26 cellular contexts compared by ENCODE assay signal in genomic region chr17:5022171-5022711, GRCh38. TPM values are rescaled to one million over a fixed set of nuclear protein-coding genes. Genes with fewer than 3 reads are reported as not detected.
DNase-seq lines count a peak whose midpoint lies in the region; ATAC-seq, FAIRE-seq and TF ChIP-seq lines count a peak whose summit lies in the region.
"Had no signal": no experiment of that assay in that cellular context is flagged by ENCODE, and none has a peak within 500 bp of the region (broad histone marks: within the 10 kb centered on the region; RNA-seq: fewer than 3 reads in every experiment).

No MANE protein-coding gene starts in this region.

- no peak overlapping the region for H2AFZ ChIP-seq in HepG2 (ENCODE audit: low read length)
- no peak overlapping the region for H2AFZ ChIP-seq in osteoblast (ENCODE audit: low read length)
- H2AFZ ChIP-seq: GM23248 had no signal

- no TSS peak for BruUV-seq in HepG2 (replicated peaks; lab: Mats Ljungman, UMichigan)

- H3K9ac ChIP-seq in HepG2 (ENCODE audit: insufficient read depth, low read depth, low read length), result no peak overlapping the region
- H3K9ac ChIP-seq: BLaER1 treated with 17β-estradiol and CSF1 and Interleukin-3, amounts not matched to agents 10 nM and 100 nM; GM23248 had no signal

- no peak for TF ChIP-seq EP300 in HepG2 (IDR thresholded peaks at IDR 0.05; ENCODE audit: low read depth in 2 of 2, low read length in 2 of 2)
- no peak for TF ChIP-seq EP300 in HepG2 (CRISPR knock-in tag; IDR thresholded peaks at IDR 0.05; ENCODE audit: borderline replicate concordance)

- H3K4me3 ChIP-seq in HepG2 (replicated peaks in 1 of 3; ENCODE audit: insufficient read depth in 1 of 3, low read depth in 2 of 3, low read length in 3 of 3), result no peak overlapping the region
- H3K4me3 ChIP-seq in right lobe of liver, result no peak overlapping the region
- no peak overlapping the region for H3K4me3 ChIP-seq in coronary artery
- H3K4me3 ChIP-seq in osteoblast (ENCODE audit: insufficient read depth, low read length), result no peak overlapping the region
- H3K4me3 ChIP-seq: A549; BLaER1 treated with 17β-estradiol and CSF1 and Interleukin-3, amounts not matched to agents 10 nM and 100 nM; GM12878; GM23248; HAP-1 had no signal

- ATAC-seq in HepG2 (no peak), right lobe of liver (no peak)
- ATAC-seq: A549, GM12878 had no signal

- in situ Hi-C loops in HepG2 (cut with HindIII; ENCODE audit: extremely low pct_ligation_motif_present, low pct_unique_long_range_greater_than_20kb), result no loop called here

- no peaks in the 10 kb centered on the region for H3K9me3 ChIP-seq in HepG2 (ENCODE audit: low read length)
- H3K9me3 ChIP-seq in right lobe of liver, result no peaks in the 10 kb centered on the region
- no peaks in the 10 kb centered on the region for H3K9me3 ChIP-seq in osteoblast (ENCODE audit: low read depth, low read length)
- H3K9me3 ChIP-seq: A549; BE2C; BLaER1 treated with 17β-estradiol and CSF1 and Interleukin-3, amounts not matched to agents 10 nM and 100 nM; HAP-1 had no signal

- CTCF ChIA-PET in HepG2 (lab: Yijun Ruan, JAX; ENCODE audit: low intra/inter-chr PET ratio, low total read pairs), result no interaction called here

- H3K4me2 ChIP-seq in HepG2 (ENCODE audit: low read depth, low read length) (no peak overlapping the region), osteoblast (ENCODE audit: insufficient read depth, low read length) (no peak overlapping the region)
- H3K4me2 ChIP-seq: A549; BLaER1 treated with 17β-estradiol and CSF1 and Interleukin-3, amounts not matched to agents 10 nM and 100 nM had no signal

- 97% methylated on average over 26 of the region's 30 CpGs for WGBS in HepG2 (ENCODE audit: low lambda C conversion rate)
- 100% methylated on average over 5 of the region's 30 CpGs for WGBS in right lobe of liver (ENCODE audit: insufficient coverage, low coverage, low lambda C conversion rate, missing lambda C conversion rate)

- H3K27me3 ChIP-seq in HepG2 (ENCODE audit: control insufficient read depth in 1 of 2, insufficient read depth in 2 of 2, low read length in 2 of 2) (no peaks in the 10 kb centered on the region), right lobe of liver (no peaks in the 10 kb centered on the region), osteoblast (ENCODE audit: insufficient read depth, low read length) (no peaks in the 10 kb centered on the region)
- H3K27me3 ChIP-seq: BE2C; BLaER1 treated with 17β-estradiol and CSF1 and Interleukin-3, amounts not matched to agents 10 nM and 100 nM had no signal

- H3K27ac ChIP-seq in HepG2 (ENCODE audit: extremely low read length, insufficient read depth, low read length) (no peak overlapping the region), right lobe of liver (no peak overlapping the region), coronary artery (no peak overlapping the region), osteoblast (ENCODE audit: low read depth, low read length) (no peak overlapping the region)
- H3K27ac ChIP-seq: A549; BLaER1 treated with 17β-estradiol and CSF1 and Interleukin-3, amounts not matched to agents 10 nM and 100 nM; GM23248 had no signal

- no peak for TF ChIP-seq RAD21 in HepG2 (CRISPR knock-in tag; IDR thresholded peaks at IDR 0.05)

- TF ChIP-seq CTCF in HepG2 (CRISPR knock-in tag; IDR thresholded peaks at IDR 0.05) (no peak), right lobe of liver (IDR thresholded peaks at IDR 0.05) (no peak), coronary artery (IDR thresholded peaks at IDR 0.05) (no peak), osteoblast (IDR thresholded peaks at IDR 0.05; ENCODE audit: extremely low read depth, low read depth, low read length) (no peak)

- TF ChIP-seq POLR2A in HepG2 (IDR thresholded peaks at IDR 0.05; ENCODE audit: insufficient read depth in 1 of 2, low read depth in 2 of 2, low read length in 2 of 2) (no peak), right lobe of liver (IDR thresholded peaks at IDR 0.05) (no peak)

- H4K20me1 ChIP-seq in HepG2 (ENCODE audit: insufficient read depth, low read length), result no peaks in the 10 kb centered on the region
- peaks cover 9% of the 10 kb centered on the region for H4K20me1 ChIP-seq in osteoblast (ENCODE audit: insufficient read depth, low read length)

- H3K79me2 ChIP-seq in HepG2 (ENCODE audit: insufficient read depth, low read length), result no peaks in the 10 kb centered on the region
- H3K79me2 ChIP-seq in osteoblast (ENCODE audit: insufficient read depth, low read length), result no peaks in the 10 kb centered on the region

- intact Hi-C loops in HepG2 (cut with micrococcal nuclease; ENCODE audit: unreplicated experiment) (no loop called here), right lobe of liver (cut with DNase I) (no loop called here)

- H3K4me1 ChIP-seq in HepG2 (ENCODE audit: insufficient read depth, low read length) (no peaks in the 10 kb centered on the region), right lobe of liver (no peaks in the 10 kb centered on the region), osteoblast (ENCODE audit: insufficient read depth, low read length) (peaks cover 8% of the 10 kb centered on the region)
- H3K4me1 ChIP-seq: A549, BE2C, HAP-1 had no signal

- POLR2A ChIA-PET in HepG2 (lab: Yijun Ruan, JAX), result interaction anchor here (1.0 kb wide), 1 partner anchor 53 kb away, joined by 3 read pairs; no protein-coding TSS in a partner anchor

- no peak for FAIRE-seq in HepG2 (lab: Jason Lieb, UNC)
- FAIRE-seq: A549, D721Med, GM12878, GM19239 had no signal

- H3K36me3 ChIP-seq in HepG2 (replicated peaks in 1 of 2; ENCODE audit: control insufficient read depth in 1 of 2, insufficient read depth in 2 of 2, low read length in 2 of 2) (peaks cover 25 to 55% of the 10 kb centered on the region in 2 experiments), right lobe of liver (peaks cover 0 to 62% (median 36%) of the 10 kb centered on the region in 4 donors), osteoblast (ENCODE audit: insufficient read depth, low read length) (peaks cover 54% of the 10 kb centered on the region)
- H3K36me3 ChIP-seq: BE2C had no signal

- DNase-seq in HepG2 (ENCODE audit: low spot score) (no peak), right lobe of liver (no peak), coronary artery (ENCODE audit: low spot score) (peak; percentile 69), osteoblast (ENCODE audit: insufficient read length, low spot score, missing footprints) (peak; percentile 27), mucosa of gallbladder (ENCODE audit: low spot score) (no peak), NCI-H2107 (lab: John Stamatoyannopoulos, UW) (no peak)
- DNase-seq: 8988T; ACHN; AML-193; BE2C; CD4-positive, alpha-beta T cell; CD8-positive, alpha-beta memory T cell; DMS 273 treated with DMSO at 0.1 percent for 48 hours; DMS79; EL; GDM1; GM23248; HFFc6 had no signal

RNA-seq across cellular contexts. Expression of gene SLC52A1, which starts 13.0 kb away (rescaled TPM):
- total RNA-seq in HepG2 (2016; rRNA removed; fragmentation: Illumina TruSeq; extraction: Trizol) (0.13 TPM in 1 of 2 replicates, not detected in the other), right lobe of liver (under 1 TPM in 2 of 6 experiments, not detected in 4; 0.13 to 0.20 TPM), osteoblast (not detected in 2 replicates), mucosa of gallbladder (not detected)
- total RNA-seq in HepG2 (2016; cell fraction: cytosol; rRNA removed; fragmentation: Illumina TruSeq; extraction: Trizol; ENCODE audit: low read depth), result not detected in 2 replicates
- 0.11 TPM in 1 of 2 replicates, not detected in the other for total RNA-seq in HepG2 (2016; cell fraction: insoluble cytoplasmic fraction; rRNA removed; fragmentation: Illumina TruSeq; extraction: Trizol)
- total RNA-seq in HepG2 (2016; cell fraction: membrane; rRNA removed; fragmentation: Illumina TruSeq; extraction: Trizol), result not detected in 2 replicates
- total RNA-seq in HepG2 (2016; cell fraction: nucleus; rRNA removed; fragmentation: Illumina TruSeq; extraction: Trizol), result 0.16 TPM in 1 of 2 replicates, not detected in the other
- polyA plus RNA-seq in HepG2 (2011; rRNA removed), result 0.03 TPM in 1 of 2 replicates, not detected in the other
- 0.03 TPM in 1 of 2 replicates, not detected in the other for polyA plus RNA-seq in HepG2 (2011; cell fraction: cytosol; rRNA removed)
- polyA plus RNA-seq in HepG2 (2011; cell fraction: nucleus; rRNA removed), result 0.10 and 0.11 TPM in 2 replicates
- not detected in 2 replicates for polyA plus RNA-seq in HepG2 (2012)
- polyA plus RNA-seq in HepG2 (2016; cell fraction: cytosol; fragmentation: Illumina TruSeq; extraction: Trizol; ENCODE audit: low read depth), result not detected in 2 replicates
- not detected in 2 replicates for polyA plus RNA-seq in HepG2 (2016; cell fraction: insoluble cytoplasmic fraction; fragmentation: Illumina TruSeq; extraction: Trizol; ENCODE audit: low read depth)
- not detected in 2 replicates for polyA plus RNA-seq in HepG2 (2016; cell fraction: membrane; fragmentation: Illumina TruSeq; extraction: Trizol; ENCODE audit: low read depth)
- not detected in 2 replicates for polyA plus RNA-seq in HepG2 (2016; cell fraction: nucleus; fragmentation: Illumina TruSeq; extraction: Trizol; ENCODE audit: insufficient read depth, low read depth)
- polyA minus RNA-seq in HepG2 (2011; rRNA and poly(A)+ RNA removed; ENCODE audit: low replicate concordance), result not detected in 2 replicates
- polyA minus RNA-seq in HepG2 (2011; cell fraction: cytosol; rRNA and poly(A)+ RNA removed), result not detected in 2 replicates
- polyA minus RNA-seq in HepG2 (2011; cell fraction: nucleus; rRNA and poly(A)+ RNA removed), result not detected in 2 replicates
- total RNA-seq: H4 had no signal
- polyA plus RNA-seq: CD14-positive monocyte, GM23248 had no signal

RNA-seq across cellular contexts. Expression of gene KIF1C, which starts 24.5 kb away (rescaled TPM):
- 79.0 and 104 TPM in 2 replicates for total RNA-seq in HepG2 (2016; rRNA removed; fragmentation: Illumina TruSeq; extraction: Trizol)
- total RNA-seq in HepG2 (2016; cell fraction: cytosol; rRNA removed; fragmentation: Illumina TruSeq; extraction: Trizol; ENCODE audit: low read depth), result 19.8 and 24.9 TPM in 2 replicates
- 62.8 and 109 TPM in 2 replicates for total RNA-seq in HepG2 (2016; cell fraction: insoluble cytoplasmic fraction; rRNA removed; fragmentation: Illumina TruSeq; extraction: Trizol)
- 101 and 114 TPM in 2 replicates for total RNA-seq in HepG2 (2016; cell fraction: membrane; rRNA removed; fragmentation: Illumina TruSeq; extraction: Trizol)
- total RNA-seq in HepG2 (2016; cell fraction: nucleus; rRNA removed; fragmentation: Illumina TruSeq; extraction: Trizol), result 47.9 and 62.6 TPM in 2 replicates
- 70.0 and 77.7 TPM in 2 replicates for polyA plus RNA-seq in HepG2 (2011; rRNA removed)
- polyA plus RNA-seq in HepG2 (2011; cell fraction: cytosol; rRNA removed), result 41.2 and 41.3 TPM in 2 replicates
- polyA plus RNA-seq in HepG2 (2011; cell fraction: nucleus; rRNA removed), result 56.4 and 66.4 TPM in 2 replicates
- polyA plus RNA-seq in HepG2 (2012), result 64.6 and 76.7 TPM in 2 replicates
- 35.2 and 41.4 TPM in 2 replicates for polyA plus RNA-seq in HepG2 (2016; cell fraction: cytosol; fragmentation: Illumina TruSeq; extraction: Trizol; ENCODE audit: low read depth)
- 92.0 and 117 TPM in 2 replicates for polyA plus RNA-seq in HepG2 (2016; cell fraction: insoluble cytoplasmic fraction; fragmentation: Illumina TruSeq; extraction: Trizol; ENCODE audit: low read depth)
- polyA plus RNA-seq in HepG2 (2016; cell fraction: membrane; fragmentation: Illumina TruSeq; extraction: Trizol; ENCODE audit: low read depth), result 104 and 124 TPM in 2 replicates
- 138 and 143 TPM in 2 replicates for polyA plus RNA-seq in HepG2 (2016; cell fraction: nucleus; fragmentation: Illumina TruSeq; extraction: Trizol; ENCODE audit: insufficient read depth, low read depth)
- 103 and 104 TPM in 2 replicates for polyA minus RNA-seq in HepG2 (2011; rRNA and poly(A)+ RNA removed; ENCODE audit: low replicate concordance)
- polyA minus RNA-seq in HepG2 (2011; cell fraction: cytosol; rRNA and poly(A)+ RNA removed), result 33.7 and 51.0 TPM in 2 replicates
- polyA minus RNA-seq in HepG2 (2011; cell fraction: nucleus; rRNA and poly(A)+ RNA removed), result 23.3 and 28.5 TPM in 2 replicates
- total RNA-seq in right lobe of liver, result 100 to 1,000 TPM in 3 of 6 experiments, 10 to 100 TPM in 3; 59.8 to 112 (median 99.3) TPM
- 54.6 and 54.8 TPM in 2 replicates for total RNA-seq in osteoblast
- total RNA-seq in mucosa of gallbladder, result 234 TPM

RNA-seq across cellular contexts. Expression of gene INCA1, which starts 24.9 kb away (rescaled TPM):
- total RNA-seq in HepG2 (2016; rRNA removed; fragmentation: Illumina TruSeq; extraction: Trizol), result 0.35 and 0.93 TPM in 2 replicates
- 0.62 TPM in 1 of 2 replicates, not detected in the other for total RNA-seq in HepG2 (2016; cell fraction: cytosol; rRNA removed; fragmentation: Illumina TruSeq; extraction: Trizol; ENCODE audit: low read depth)
- total RNA-seq in HepG2 (2016; cell fraction: insoluble cytoplasmic fraction; rRNA removed; fragmentation: Illumina TruSeq; extraction: Trizol), result 0.71 and 0.87 TPM in 2 replicates
- total RNA-seq in HepG2 (2016; cell fraction: membrane; rRNA removed; fragmentation: Illumina TruSeq; extraction: Trizol), result 0.72 and 0.96 TPM in 2 replicates
- 0.50 and 0.81 TPM in 2 replicates for total RNA-seq in HepG2 (2016; cell fraction: nucleus; rRNA removed; fragmentation: Illumina TruSeq; extraction: Trizol)
- 2.6 and 3.3 TPM in 2 replicates for polyA plus RNA-seq in HepG2 (2011; rRNA removed)
- 0.74 and 0.88 TPM in 2 replicates for polyA plus RNA-seq in HepG2 (2011; cell fraction: cytosol; rRNA removed)
- 18.2 and 26.0 TPM in 2 replicates for polyA plus RNA-seq in HepG2 (2011; cell fraction: nucleus; rRNA removed)
- polyA plus RNA-seq in HepG2 (2012), result 2.6 and 2.8 TPM in 2 replicates
- 0.38 and 0.86 TPM in 2 replicates for polyA plus RNA-seq in HepG2 (2016; cell fraction: cytosol; fragmentation: Illumina TruSeq; extraction: Trizol; ENCODE audit: low read depth)
- 0.45 and 0.92 TPM in 2 replicates for polyA plus RNA-seq in HepG2 (2016; cell fraction: insoluble cytoplasmic fraction; fragmentation: Illumina TruSeq; extraction: Trizol; ENCODE audit: low read depth)
- 0.81 and 1.4 TPM in 2 replicates for polyA plus RNA-seq in HepG2 (2016; cell fraction: membrane; fragmentation: Illumina TruSeq; extraction: Trizol; ENCODE audit: low read depth)
- polyA plus RNA-seq in HepG2 (2016; cell fraction: nucleus; fragmentation: Illumina TruSeq; extraction: Trizol; ENCODE audit: insufficient read depth, low read depth), result 3.6 and 4.5 TPM in 2 replicates
- polyA minus RNA-seq in HepG2 (2011; rRNA and poly(A)+ RNA removed; ENCODE audit: low replicate concordance), result 0.61 and 0.68 TPM in 2 replicates
- polyA minus RNA-seq in HepG2 (2011; cell fraction: cytosol; rRNA and poly(A)+ RNA removed), result 0.88 TPM in 1 of 2 replicates, not detected in the other
- 0.50 and 0.77 TPM in 2 replicates for polyA minus RNA-seq in HepG2 (2011; cell fraction: nucleus; rRNA and poly(A)+ RNA removed)
- 1 to 10 TPM in 2 of 6 experiments, under 1 TPM in 3, not detected in 1; 0.83 to 1.3 (median 0.97) TPM for total RNA-seq in right lobe of liver
- 0.29 and 0.36 TPM in 2 replicates for total RNA-seq in osteoblast
- 1.4 TPM for total RNA-seq in mucosa of gallbladder

RNA-seq across cellular contexts. Expression of gene CAMTA2, which starts 34.8 kb away (rescaled TPM):
- 4.0 and 4.1 TPM in 2 replicates for total RNA-seq in HepG2 (2016; rRNA removed; fragmentation: Illumina TruSeq; extraction: Trizol)
- total RNA-seq in HepG2 (2016; cell fraction: cytosol; rRNA removed; fragmentation: Illumina TruSeq; extraction: Trizol; ENCODE audit: low read depth), result 3.3 and 4.0 TPM in 2 replicates
- 2.2 and 3.5 TPM in 2 replicates for total RNA-seq in HepG2 (2016; cell fraction: insoluble cytoplasmic fraction; rRNA removed; fragmentation: Illumina TruSeq; extraction: Trizol)
- 5.1 and 5.5 TPM in 2 replicates for total RNA-seq in HepG2 (2016; cell fraction: membrane; rRNA removed; fragmentation: Illumina TruSeq; extraction: Trizol)
- total RNA-seq in HepG2 (2016; cell fraction: nucleus; rRNA removed; fragmentation: Illumina TruSeq; extraction: Trizol), result 4.3 TPM in 2 replicates
- polyA plus RNA-seq in HepG2 (2011; rRNA removed), result 7.1 and 8.9 TPM in 2 replicates
- 2.3 and 3.4 TPM in 2 replicates for polyA plus RNA-seq in HepG2 (2011; cell fraction: cytosol; rRNA removed)
- 43.3 and 56.3 TPM in 2 replicates for polyA plus RNA-seq in HepG2 (2011; cell fraction: nucleus; rRNA removed)
- polyA plus RNA-seq in HepG2 (2012), result 14.9 and 15.5 TPM in 2 replicates
- polyA plus RNA-seq in HepG2 (2016; cell fraction: cytosol; fragmentation: Illumina TruSeq; extraction: Trizol; ENCODE audit: low read depth), result 6.5 and 6.8 TPM in 2 replicates
- 8.3 and 11.9 TPM in 2 replicates for polyA plus RNA-seq in HepG2 (2016; cell fraction: insoluble cytoplasmic fraction; fragmentation: Illumina TruSeq; extraction: Trizol; ENCODE audit: low read depth)
- 12.2 and 12.5 TPM in 2 replicates for polyA plus RNA-seq in HepG2 (2016; cell fraction: membrane; fragmentation: Illumina TruSeq; extraction: Trizol; ENCODE audit: low read depth)
- polyA plus RNA-seq in HepG2 (2016; cell fraction: nucleus; fragmentation: Illumina TruSeq; extraction: Trizol; ENCODE audit: insufficient read depth, low read depth), result 40.0 and 44.3 TPM in 2 replicates
- 13.3 and 14.6 TPM in 2 replicates for polyA minus RNA-seq in HepG2 (2011; rRNA and poly(A)+ RNA removed; ENCODE audit: low replicate concordance)
- polyA minus RNA-seq in HepG2 (2011; cell fraction: cytosol; rRNA and poly(A)+ RNA removed), result 5.4 and 6.2 TPM in 2 replicates
- polyA minus RNA-seq in HepG2 (2011; cell fraction: nucleus; rRNA and poly(A)+ RNA removed), result 6.8 and 10.8 TPM in 2 replicates
- 10 to 100 TPM; 15.3 to 21.1 (median 17.7) TPM for total RNA-seq in right lobe of liver
- 14.7 and 19.2 TPM in 2 replicates for total RNA-seq in osteoblast
- total RNA-seq in mucosa of gallbladder, result 68.0 TPM

RNA-seq across cellular contexts. Expression of gene SPAG7, which starts 54.6 kb away (rescaled TPM):
- 59.0 and 74.8 TPM in 2 replicates for total RNA-seq in HepG2 (2016; rRNA removed; fragmentation: Illumina TruSeq; extraction: Trizol)
- 15.5 and 15.8 TPM in 2 replicates for total RNA-seq in HepG2 (2016; cell fraction: cytosol; rRNA removed; fragmentation: Illumina TruSeq; extraction: Trizol; ENCODE audit: low read depth)
- 57.5 and 79.4 TPM in 2 replicates for total RNA-seq in HepG2 (2016; cell fraction: insoluble cytoplasmic fraction; rRNA removed; fragmentation: Illumina TruSeq; extraction: Trizol)
- 24.4 and 25.5 TPM in 2 replicates for total RNA-seq in HepG2 (2016; cell fraction: membrane; rRNA removed; fragmentation: Illumina TruSeq; extraction: Trizol)
- 29.6 and 30.0 TPM in 2 replicates for total RNA-seq in HepG2 (2016; cell fraction: nucleus; rRNA removed; fragmentation: Illumina TruSeq; extraction: Trizol)
- 46.6 and 51.0 TPM in 2 replicates for polyA plus RNA-seq in HepG2 (2011; rRNA removed)
- polyA plus RNA-seq in HepG2 (2011; cell fraction: cytosol; rRNA removed), result 42.5 and 54.3 TPM in 2 replicates
- polyA plus RNA-seq in HepG2 (2011; cell fraction: nucleus; rRNA removed), result 48.9 and 55.1 TPM in 2 replicates
- polyA plus RNA-seq in HepG2 (2012), result 46.7 and 52.1 TPM in 2 replicates
- 18.4 and 18.9 TPM in 2 replicates for polyA plus RNA-seq in HepG2 (2016; cell fraction: cytosol; fragmentation: Illumina TruSeq; extraction: Trizol; ENCODE audit: low read depth)
- 103 and 105 TPM in 2 replicates for polyA plus RNA-seq in HepG2 (2016; cell fraction: insoluble cytoplasmic fraction; fragmentation: Illumina TruSeq; extraction: Trizol; ENCODE audit: low read depth)
- 24.3 and 25.8 TPM in 2 replicates for polyA plus RNA-seq in HepG2 (2016; cell fraction: membrane; fragmentation: Illumina TruSeq; extraction: Trizol; ENCODE audit: low read depth)
- polyA plus RNA-seq in HepG2 (2016; cell fraction: nucleus; fragmentation: Illumina TruSeq; extraction: Trizol; ENCODE audit: insufficient read depth, low read depth), result 73.4 and 75.2 TPM in 2 replicates
- polyA minus RNA-seq in HepG2 (2011; rRNA and poly(A)+ RNA removed; ENCODE audit: low replicate concordance), result 13.7 and 25.4 TPM in 2 replicates
- 15.3 and 21.8 TPM in 2 replicates for polyA minus RNA-seq in HepG2 (2011; cell fraction: cytosol; rRNA and poly(A)+ RNA removed)
- 19.0 and 27.0 TPM in 2 replicates for polyA minus RNA-seq in HepG2 (2011; cell fraction: nucleus; rRNA and poly(A)+ RNA removed)
- 10 to 100 TPM; 22.3 to 33.9 (median 26.4) TPM for total RNA-seq in right lobe of liver
- 34.0 and 39.8 TPM in 2 replicates for total RNA-seq in osteoblast
- 54.2 TPM for total RNA-seq in mucosa of gallbladder

Comparison
In these comparisons a context has a peak if more than half of its experiments do, and no peak if none do; other contexts are left out.
1. DNase-seq: peak in coronary artery (single experiment) and osteoblast (single experiment); none in HepG2 (single experiment), right lobe of liver (0 of 3), mucosa of gallbladder (single experiment) and NCI-H2107 (single experiment).